ENCODE assay signal across 18 cellular contexts in genomic region chr11:122598971-122599370, GRCh38.
"Had no signal": no experiment of that assay in that cellular context is flagged by ENCODE, and none has a peak within 500 bp of the region (broad histone marks: within the 10 kb centered on the region; RNA-seq: fewer than 3 reads in every experiment).

No MANE protein-coding gene starts in this region.

- H3K4me1 Mint-ChIP-seq: activated CD4-positive, alpha-beta T cell treated with anti-CD3 and anti-CD28 coated beads for 36 hours; activated naive CD8-positive, alpha-beta T cell treated with anti-CD3 and anti-CD28 coated beads, Interleukin-2, amount 10 ng/mL, durations not matched to agents 7 days and 5 days; mesothelial cell of epicardium; neural progenitor cell had no signal

- H3K9me3 ChIP-seq: gastroesophageal sphincter, pancreas, upper lobe of left lung had no signal

- H3K4me3 Mint-ChIP-seq: activated CD4-positive, alpha-beta T cell treated with anti-CD3 and anti-CD28 coated beads for 36 hours; activated CD8-positive, alpha-beta T cell treated with anti-CD3 and anti-CD28 coated beads for 36 hours; activated naive CD8-positive, alpha-beta T cell treated with anti-CD3 and anti-CD28 coated beads, Interleukin-2, amount 10 ng/mL, durations not matched to agents 7 days and 5 days; activated T-cell treated with anti-CD3 and anti-CD28 coated beads, Interleukin-2, amount 50 U/mL, for 72 hours; mesothelial cell of epicardium; neural progenitor cell; stimulated activated naive CD8-positive, alpha-beta T cell treated with anti-CD3 and anti-CD28 coated beads, Interleukin-15, Interleukin-2, amounts not matched to agents 100 ng/mL and 50 ng/mL, for 24 hours had no signal

- H3K27ac Mint-ChIP-seq: activated CD4-positive, alpha-beta T cell treated with anti-CD3 and anti-CD28 coated beads for 36 hours; activated CD8-positive, alpha-beta T cell treated with anti-CD3 and anti-CD28 coated beads for 36 hours; activated naive CD8-positive, alpha-beta T cell treated with anti-CD3 and anti-CD28 coated beads, Interleukin-2, amount 10 ng/mL, durations not matched to agents 7 days and 5 days; activated T-cell treated with anti-CD3 and anti-CD28 coated beads, Interleukin-2, amount 50 U/mL, for 72 hours; mesothelial cell of epicardium; neural progenitor cell; stimulated activated naive CD8-positive, alpha-beta T cell treated with anti-CD3 and anti-CD28 coated beads, Interleukin-15, Interleukin-2, amounts not matched to agents 100 ng/mL and 50 ng/mL, for 24 hours had no signal

- H3K36me3 Mint-ChIP-seq: activated naive CD8-positive, alpha-beta T cell treated with anti-CD3 and anti-CD28 coated beads, Interleukin-2, amount 10 ng/mL, durations not matched to agents 7 days and 5 days; mesothelial cell of epicardium; neural progenitor cell had no signal

- FAIRE-seq: colon, kidney, pancreas had no signal

- H3K4me3 ChIP-seq: gastroesophageal sphincter, neural progenitor cell, pancreas, upper lobe of left lung had no signal

- DNase-seq: activated CD4-positive, alpha-beta T cell treated with anti-CD3 and anti-CD28 coated beads for 36 hours; activated CD8-positive, alpha-beta memory T cell treated with anti-CD3 and anti-CD28 coated beads, Interleukin-2, amount 50 U/mL, for 4 hours; activated CD8-positive, alpha-beta T cell treated with anti-CD3 and anti-CD28 coated beads for 36 hours; activated naive CD8-positive, alpha-beta T cell treated with anti-CD3 and anti-CD28 coated beads, Interleukin-2, amount 10 ng/mL, durations not matched to agents 7 days and 5 days; activated T-cell treated with anti-CD3 and anti-CD28 coated beads, Interleukin-2, amount 50 U/mL, for 72 hours; aorta; kidney; pancreas; retina; stimulated activated CD4-positive, alpha-beta T cell treated with anti-CD3 and anti-CD28 coated beads, Interleukin-15, amount 100 ng/mL, for 24 hours; stimulated activated CD4-positive, alpha-beta T cell treated with anti-CD3 and anti-CD28 coated beads, Interleukin-4, amount 100 ng/mL, for 24 hours; upper lobe of left lung had no signal

- H3K4me1 ChIP-seq: gastroesophageal sphincter, neural progenitor cell, pancreas, upper lobe of left lung had no signal

- H3K9me3 Mint-ChIP-seq: activated CD8-positive, alpha-beta T cell treated with anti-CD3 and anti-CD28 coated beads for 36 hours; activated naive CD8-positive, alpha-beta T cell treated with anti-CD3 and anti-CD28 coated beads, Interleukin-2, amount 10 ng/mL, durations not matched to agents 7 days and 5 days; activated T-cell treated with anti-CD3 and anti-CD28 coated beads, Interleukin-2, amount 50 U/mL, for 72 hours; mesothelial cell of epicardium; neural progenitor cell; stimulated activated naive CD8-positive, alpha-beta T cell treated with anti-CD3 and anti-CD28 coated beads, Interleukin-15, Interleukin-2, amounts not matched to agents 100 ng/mL and 50 ng/mL, for 24 hours had no signal

- H3K27me3 ChIP-seq: neural progenitor cell, pancreas, upper lobe of left lung had no signal

- H3K27ac ChIP-seq: gastroesophageal sphincter, neural progenitor cell, pancreas, upper lobe of left lung, VCaP had no signal

- H3K4me2 ChIP-seq: neural progenitor cell had no signal

- H3K36me3 ChIP-seq: gastroesophageal sphincter, neural progenitor cell, pancreas, upper lobe of left lung had no signal

- H3K9ac ChIP-seq: neural progenitor cell had no signal

- H2AFZ ChIP-seq: neural progenitor cell had no signal

- ATAC-seq: activated CD4-positive, alpha-beta T cell treated with anti-CD3 and anti-CD28 coated beads for 36 hours; activated CD8-positive, alpha-beta T cell treated with anti-CD3 and anti-CD28 coated beads for 36 hours; activated T-cell treated with anti-CD3 and anti-CD28 coated beads, Interleukin-2, amount 50 U/mL, for 72 hours; gastroesophageal sphincter had no signal
